ENCODE assay signal across 20 cellular contexts in genomic region chr4:139669859-139670258, GRCh38. TPM values are rescaled to one million over a fixed set of nuclear protein-coding genes. Genes with fewer than 3 reads are reported as not detected.
DNase-seq lines count a peak whose midpoint lies in the region; ATAC-seq, FAIRE-seq and TF ChIP-seq lines count a peak whose summit lies in the region.
"Had no signal": no experiment of that assay in that cellular context is flagged by ENCODE, and none has a peak within 500 bp of the region (broad histone marks: within the 10 kb centered on the region; RNA-seq: fewer than 3 reads in every experiment).

No MANE protein-coding gene starts in this region.

- no peak overlapping the region for H4K5ac ChIP-seq in H1 (ENCODE audit: insufficient read length, low read depth, low read length)

- DNase-seq in Caco-2, result peak; percentile 82 to 93
- DNase-seq in Jurkat, Clone E6-1 (ENCODE audit: low read depth, low spot score), result peak; percentile 28
- no peak for DNase-seq in H1 (ENCODE audit: low read depth in 1 of 2, low spot score in 2 of 2)
- no peak for DNase-seq in nephron progenitor cell
- no peak for DNase-seq in NAMALWA (ENCODE audit: low spot score)
- DNase-seq: CD4-positive, alpha-beta T cell; DMS153; GF-D8; GOT3; NCI-H1048; NCI-H1436; NCI-H2029 treated with DMSO at 0.1 percent for 48 hours; NCI-H2171; NCI-H446 treated with DMSO at 0.1 percent for 48 hours; NCI-H69; Right ventricle myocardium superior had no signal

- TF ChIP-seq POLR2A in H1 (IDR thresholded peaks at IDR 0.05; ENCODE audit: control extremely low read depth in 1 of 2, low read depth in 2 of 2, low read length in 2 of 2), result no peak

- no peak overlapping the region for H3K4me2 ChIP-seq in H1 (ENCODE audit: insufficient read depth in 1 of 2, low read depth in 2 of 2, low read length in 2 of 2)

- 75% methylated on average over 4 of the region's 4 CpGs; no CpG with 5 or more reads in 1 of the 2 experiments for WGBS in H1 (ENCODE audit: extremely low coverage in 1 of 2, insufficient coverage in 1 of 2, insufficient read length in 1 of 2, insufficient replicate concordance in 2 of 2, low coverage in 1 of 2, low lambda C conversion rate in 2 of 2, missing lambda C conversion rate in 1 of 2), 2 experiments

- BruUV-seq in Caco-2 (replicated peaks; lab: Mats Ljungman, UMichigan), result no TSS peak

- TF ChIP-seq EP300 in H1 (IDR thresholded peaks at IDR 0.05; ENCODE audit: borderline replicate concordance in 1 of 2, low read depth in 2 of 2, low read length in 2 of 2), result no peak

- no peaks in the 10 kb centered on the region for H4K20me1 ChIP-seq in H1 (replicated peaks in 1 of 2; ENCODE audit: control insufficient read depth in 1 of 2, insufficient read depth in 2 of 2, low read length in 2 of 2)

- H3K18ac ChIP-seq in H1 (ENCODE audit: extremely low read depth, low read length), result no peak overlapping the region

- H3K23ac ChIP-seq in H1 (ENCODE audit: insufficient read length), result no peak overlapping the region

- H3K36me3 Mint-ChIP-seq in Caco-2 (ENCODE audit: insufficient read depth, unreplicated experiment) (peaks cover 43% of the 10 kb centered on the region), nephron progenitor cell (ENCODE audit: low read depth) (peaks cover 5% of the 10 kb centered on the region)

- intact Hi-C loops in Caco-2 (cut with micrococcal nuclease; ENCODE audit: unreplicated experiment), result loop anchor here (1.0 to 5.0 kb wide), 6 partner anchors 13 to 482 kb away; partner anchors contain the start of gene MAML3

- TF ChIP-seq CTCF in Caco-2 (IDR thresholded peaks at IDR 0.05; ENCODE audit: insufficient read depth in 1 of 2, low read depth in 1 of 2, low read length in 1 of 2, severe bottlenecking in 1 of 2, unreplicated experiment in 1 of 2) (no peak), H1 (IDR thresholded peaks at IDR 0.05; ENCODE audit: control extremely low read depth in 1 of 3, insufficient read depth in 1 of 3, low read depth in 1 of 3, low read length in 3 of 3) (no peak), nephron progenitor cell (IDR thresholded peaks at IDR 0.05) (no peak)

- CTCF ChIA-PET in Caco-2 (lab: Charles Lee), result interaction anchor here (0.6 to 3.0 kb wide), 4 partner anchors 10 to 66 kb away, joined by 4 to 25 read pairs (median 6); no protein-coding TSS in a partner anchor
- CTCF ChIA-PET in H1 (lab: Charles Lee; ENCODE audit: partially characterized antibody), result interaction anchor here (0.7 to 21.5 kb wide), 5 partner anchors 13 to 80 kb away, joined by 3 to 239 read pairs (median 4); no protein-coding TSS in a partner anchor

- no peak overlapping the region for H2BK120ac ChIP-seq in H1 (replicated peaks; ENCODE audit: low read depth, low read length)

- H4K91ac ChIP-seq in H1 (replicated peaks; ENCODE audit: insufficient read length, low read length), result no peak overlapping the region

- H2BK15ac ChIP-seq in H1 (ENCODE audit: low read length), result no peak overlapping the region

- H3K4me3 Mint-ChIP-seq in Caco-2 (ENCODE audit: unreplicated experiment) (peak overlapping the region; percentile 90), nephron progenitor cell (peak overlapping the region; percentile 13)
- H3K4me3 Mint-ChIP-seq: CD4-positive, alpha-beta T cell had no signal

- no peaks in the 10 kb centered on the region for H3K9me3 Mint-ChIP-seq in Caco-2 (ENCODE audit: unreplicated experiment)
- no peaks in the 10 kb centered on the region for H3K9me3 Mint-ChIP-seq in nephron progenitor cell
- H3K9me3 Mint-ChIP-seq: CD4-positive, alpha-beta T cell had no signal

- no peaks in the 10 kb centered on the region for H3K36me3 ChIP-seq in Caco-2 (ENCODE audit: control insufficient read depth, insufficient read depth, low read length)
- H3K36me3 ChIP-seq in H1 (ENCODE audit: control insufficient read depth in 2 of 4, insufficient read depth in 4 of 4, low read length in 3 of 4), result no peaks in the 10 kb centered on the region

- POLR2A ChIA-PET in Caco-2 (lab: Charles Lee) (interaction anchor here (0.8 kb wide), 1 partner anchor 12 kb away, joined by 8 read pairs; no protein-coding TSS in a partner anchor), H1 (lab: Charles Lee; ENCODE audit: partially characterized antibody) (interaction anchor here (0.6 kb wide), 1 partner anchor 343 kb away, joined by 3 read pairs; no protein-coding TSS in a partner anchor)

- no peak overlapping the region for H2BK12ac ChIP-seq in H1 (ENCODE audit: low read depth, low read length)

- no peak overlapping the region for H3K56ac ChIP-seq in H1 (replicated peaks; ENCODE audit: insufficient read length, low read depth, low read length)

- no peak for TF ChIP-seq RAD21 in H1 (IDR thresholded peaks at IDR 0.05 in 1 of 2, conservative IDR thresholded peaks at IDR 0.05 in 1 of 2; ENCODE audit: low read depth in 2 of 2, low read length in 2 of 2)

- no peak overlapping the region for H4K8ac ChIP-seq in H1 (ENCODE audit: extremely low read depth, insufficient read depth, low read length)

- no peaks in the 10 kb centered on the region for H3K79me1 ChIP-seq in H1 (ENCODE audit: low read depth, low read length)

- H3K27me3 ChIP-seq in Caco-2 (replicated peaks; ENCODE audit: control insufficient read depth, insufficient read depth, low read length) (no peaks in the 10 kb centered on the region), H1 (replicated peaks in 1 of 4; ENCODE audit: control insufficient read depth in 3 of 4, extremely low read depth in 1 of 4, insufficient read depth in 3 of 4, low read length in 3 of 4) (no peaks in the 10 kb centered on the region)

- no peak overlapping the region for H3K14ac ChIP-seq in H1 (ENCODE audit: insufficient read length)

- H3K4ac ChIP-seq in H1 (replicated peaks; ENCODE audit: insufficient read length, low read depth, low read length), result no peak overlapping the region

- FAIRE-seq in H1 (lab: Jason Lieb, UNC), result no peak
- FAIRE-seq: A204.1 had no signal

- no peak overlapping the region for H3K9ac ChIP-seq in H1 (replicated peaks in 1 of 4; ENCODE audit: extremely low read depth in 1 of 4, low read depth in 3 of 4, low read length in 3 of 4)

- H2AK5ac ChIP-seq in H1 (ENCODE audit: low read depth, low read length), result no peak overlapping the region

- no peak overlapping the region for H2BK20ac ChIP-seq in H1 (ENCODE audit: low read length)

- no peak for ATAC-seq in HG03469 (IDR thresholded peaks at IDR 0.05; ENCODE audit: unreplicated experiment)
- ATAC-seq in GM18907 (IDR thresholded peaks at IDR 0.05; ENCODE audit: unreplicated experiment), result no peak

- H2BK5ac ChIP-seq in H1 (ENCODE audit: low read depth, low read length), result no peak overlapping the region

- no peak overlapping the region for H3K4me3 ChIP-seq in Caco-2 (ENCODE audit: low read depth, low read length)
- no peak overlapping the region for H3K4me3 ChIP-seq in Jurkat, Clone E6-1 (ENCODE audit: low read length)
- H3K4me3 ChIP-seq in H1 (ENCODE audit: extremely low read depth in 1 of 4, insufficient read depth in 2 of 4, low read depth in 3 of 4, low read length in 4 of 4), result no peak overlapping the region
- H3K4me3 ChIP-seq: SK-N-MC had no signal

- H3K4me1 ChIP-seq in Caco-2, result peaks cover 84% of the 10 kb centered on the region
- H3K4me1 ChIP-seq in H1 (replicated peaks in 1 of 4; ENCODE audit: control insufficient read depth in 3 of 4, insufficient read depth in 4 of 4, low read length in 3 of 4), result peaks cover 0 to 9% (median 2%) of the 10 kb centered on the region in 4 experiments; a peak in 3 of 7 replicates

- no peak overlapping the region for H3K27ac ChIP-seq in H1 (ENCODE audit: low read depth, low read length)
- H3K27ac ChIP-seq: SK-N-MC had no signal

- H3K9me3 ChIP-seq in Caco-2, result no peaks in the 10 kb centered on the region
- no peaks in the 10 kb centered on the region for H3K9me3 ChIP-seq in H1 (ENCODE audit: insufficient read depth in 2 of 2, low read depth in 1 of 2, low read length in 1 of 2)

- H3K4me1 Mint-ChIP-seq in Caco-2 (ENCODE audit: low read depth, unreplicated experiment) (peaks cover 64% of the 10 kb centered on the region), nephron progenitor cell (peaks cover 58% of the 10 kb centered on the region)

- no peaks in the 10 kb centered on the region for H3K27me3 Mint-ChIP-seq in Caco-2 (ENCODE audit: insufficient read depth, unreplicated experiment)
- H3K27me3 Mint-ChIP-seq in nephron progenitor cell (ENCODE audit: low read depth, poor library complexity), result peaks cover 11% of the 10 kb centered on the region
- H3K27me3 Mint-ChIP-seq: CD4-positive, alpha-beta T cell had no signal

- no peaks in the 10 kb centered on the region for H3K79me2 ChIP-seq in H1 (ENCODE audit: control insufficient read depth in 1 of 2, insufficient read depth in 2 of 2, low read length in 2 of 2)

- H3K27ac Mint-ChIP-seq in Caco-2 (ENCODE audit: unreplicated experiment), result peak overlapping the region; percentile 94
- H3K27ac Mint-ChIP-seq in nephron progenitor cell, result no peak overlapping the region
- H3K27ac Mint-ChIP-seq: CD4-positive, alpha-beta T cell had no signal

- H2AFZ ChIP-seq in H1 (ENCODE audit: low read length), result no peak overlapping the region

- H3K23me2 ChIP-seq in H1 (ENCODE audit: low read depth, low read length), result peaks cover 2% of the 10 kb centered on the region; the same call in 1 of the 2 replicates

TF ChIP-seq in H1, 55 proteins besides CTCF, POLR2A, EP300 and RAD21:
- TF ChIP-seq E2F6 (IDR thresholded peaks at IDR 0.05), result peak; percentile 48; the same call in 1 of the 2 replicates
- TF ChIP-seq TAF1 (IDR thresholded peaks at IDR 0.05; ENCODE audit: low read depth, low read length), result no peak

RNA-seq across cellular contexts. Expression of gene MGST2, which starts 4.2 kb away (rescaled TPM):
- total RNA-seq in Caco-2 (2022), result 81.7 and 88.4 TPM in 2 replicates
- polyA plus RNA-seq in Jurkat, Clone E6-1 (2012; ENCODE audit: insufficient read depth, insufficient read length), result not detected
- total RNA-seq in H1 (2021; fragmentation: NEBNext Ultra II Directional; extraction: Animal tissue kit (Norgen Biotek cat#: 25700)), result 7.4 and 8.0 TPM in 2 replicates
- 6.1 and 13.6 TPM in 2 replicates for polyA plus RNA-seq in H1 (2011; rRNA removed)
- polyA plus RNA-seq in H1 (2011; cell fraction: cytosol; rRNA removed), result 7.5 TPM
- 2.3 TPM for polyA plus RNA-seq in H1 (2011; cell fraction: nucleus; rRNA removed)
- polyA plus RNA-seq in H1 (2012, experiment 1 of 2), result 6.9 to 10.7 TPM (median 9.8 TPM) in 4 replicates
- 15.1 TPM for polyA plus RNA-seq in H1 (2012, experiment 2 of 2)
- 25.1 TPM for polyA plus RNA-seq in H1 (2013, experiment 1 of 2)
- 29.6 TPM for polyA plus RNA-seq in H1 (2013, experiment 2 of 2)
- 2.4 and 2.6 TPM in 2 replicates for polyA minus RNA-seq in H1 (2011; rRNA and poly(A)+ RNA removed)
- polyA minus RNA-seq in H1 (2011; cell fraction: cytosol; rRNA and poly(A)+ RNA removed), result 3.0 TPM
- polyA minus RNA-seq in H1 (2011; cell fraction: nucleus; rRNA and poly(A)+ RNA removed), result 3.3 TPM

Comparison
In these comparisons a context has a peak if more than half of its experiments do, and no peak if none do; other contexts are left out.
1. DNase-seq: peak in Caco-2 (2 of 2) and Jurkat, Clone E6-1 (single experiment); none in H1 (0 of 2), nephron progenitor cell (single experiment) and NAMALWA (single experiment).